9 cellular contexts compared by ENCODE assay signal in the genomic region with DNA sequence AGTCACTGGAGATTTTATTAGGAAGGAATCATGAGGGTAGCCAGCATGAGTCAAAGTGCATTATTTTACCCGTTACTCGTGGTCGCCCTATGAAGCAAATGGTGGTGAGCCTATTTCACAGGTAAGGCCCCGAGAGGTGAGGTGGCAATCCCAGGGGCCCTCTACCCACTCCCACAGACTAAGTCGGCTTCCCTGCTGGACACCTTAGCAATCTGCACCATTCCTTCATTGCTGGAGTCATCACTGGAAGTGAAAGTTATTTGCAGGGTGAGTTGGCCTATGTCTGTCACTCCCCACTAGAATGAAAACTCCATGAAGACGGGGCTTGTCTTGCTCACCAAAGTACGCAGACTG. TPM values are rescaled to one million over a fixed set of nuclear protein-coding genes. Genes with fewer than 3 reads are reported as not detected.
A peak's percentile ranks its signal among the peaks of the same experiment; 100 is the strongest.
DNase-seq lines count a peak whose midpoint lies in the region; ATAC-seq and TF ChIP-seq lines count a peak whose summit lies in the region.
"Had no signal": no experiment of that assay in that cellular context is flagged by ENCODE, and none has a peak within 500 bp of the region (broad histone marks: within the 10 kb centered on the region; RNA-seq: fewer than 3 reads in every experiment).

No MANE protein-coding gene starts in this region.

- CTCF ChIA-PET in activated naive CD4-positive, alpha-beta T cell treated with anti-CD3 and anti-CD28 coated beads, Interleukin-2, amount 10 ng/mL, durations not matched to agents 7 days and 5 days (lab: Charles Lee): interaction anchor here (1.1 kb wide), 1 partner anchor 464 kb away, joined by 3 read pairs; no protein-coding TSS in a partner anchor

- H3K9me3 ChIP-seq in ascending aorta: no peaks in the 10 kb centered on the region
- no peaks in the 10 kb centered on the region for H3K9me3 ChIP-seq in muscle layer of duodenum (ENCODE audit: control insufficient read depth in 1 of 2, low read length in 2 of 2)

- no peaks in the 10 kb centered on the region for H3K36me3 Mint-ChIP-seq in activated naive CD4-positive, alpha-beta T cell treated with anti-CD3 and anti-CD28 coated beads, Interleukin-2, amount 50 U/mL, for 24 hours
- no peaks in the 10 kb centered on the region for H3K36me3 Mint-ChIP-seq in activated naive CD4-positive, alpha-beta T cell treated with anti-CD3 and anti-CD28 coated beads, Interleukin-2, amount 10 ng/mL, durations not matched to agents 7 days and 5 days
- H3K36me3 Mint-ChIP-seq in type B pancreatic cell: no peaks in the 10 kb centered on the region
- H3K36me3 Mint-ChIP-seq: CD8-positive, alpha-beta T cell had no signal

- H3K4me3 Mint-ChIP-seq in activated naive CD4-positive, alpha-beta T cell treated with anti-CD3 and anti-CD28 coated beads, Interleukin-2, amount 50 U/mL, for 24 hours: no peak overlapping the region
- H3K4me3 Mint-ChIP-seq in activated naive CD4-positive, alpha-beta T cell treated with anti-CD3 and anti-CD28 coated beads, Interleukin-2, amount 10 ng/mL, durations not matched to agents 7 days and 5 days: no peak overlapping the region
- H3K4me3 Mint-ChIP-seq in type B pancreatic cell: no peak overlapping the region

- no peak overlapping the region for H3K4me3 ChIP-seq in ascending aorta
- H3K4me3 ChIP-seq in muscle layer of duodenum (ENCODE audit: low read depth in 1 of 2, low read length in 2 of 2): no peak overlapping the region

- H3K27ac ChIP-seq in ascending aorta: peak overlapping the region; percentile 94 to 98
- peak overlapping the region; percentile 98 for H3K27ac ChIP-seq in muscle layer of duodenum (ENCODE audit: low read length)

- H3K27ac Mint-ChIP-seq in activated naive CD4-positive, alpha-beta T cell treated with anti-CD3 and anti-CD28 coated beads, Interleukin-2, amount 50 U/mL, for 24 hours: peak overlapping the region; percentile 18
- H3K27ac Mint-ChIP-seq in activated naive CD4-positive, alpha-beta T cell treated with anti-CD3 and anti-CD28 coated beads, Interleukin-2, amount 10 ng/mL, durations not matched to agents 7 days and 5 days: no peak overlapping the region
- peak overlapping the region; percentile 81 for H3K27ac Mint-ChIP-seq in type B pancreatic cell
- H3K27ac Mint-ChIP-seq: CD8-positive, alpha-beta T cell had no signal

- intact Hi-C loops in ascending aorta (cut with DNase I): loop anchor here (1.0 to 2.0 kb wide), 5 partner anchors 79 to 541 kb away; no protein-coding TSS in a partner anchor

- no peak for TF ChIP-seq POLR2A in erythroblast (IDR thresholded peaks at IDR 0.05; ENCODE audit: low read length)

- TF ChIP-seq CTCF in ascending aorta (IDR thresholded peaks at IDR 0.05) (peak in 1 of 3 experiments; percentile 15), type B pancreatic cell (conservative IDR thresholded peaks at IDR 0.05) (no peak)

- H3K27me3 ChIP-seq in ascending aorta (no peaks in the 10 kb centered on the region), muscle layer of duodenum (ENCODE audit: low read depth, low read length) (no peaks in the 10 kb centered on the region)

- no peaks in the 10 kb centered on the region for H3K36me3 ChIP-seq in ascending aorta
- peaks cover 0 to 5% of the 10 kb centered on the region in 2 donors for H3K36me3 ChIP-seq in muscle layer of duodenum (ENCODE audit: control insufficient read depth in 1 of 2, insufficient read depth in 2 of 2, low read length in 2 of 2)

- H3K4me1 ChIP-seq in ascending aorta: peaks cover 19 to 67% of the 10 kb centered on the region in 2 donors
- peaks cover 30 to 36% of the 10 kb centered on the region in 2 donors for H3K4me1 ChIP-seq in muscle layer of duodenum (ENCODE audit: control insufficient read depth in 1 of 2, insufficient read depth in 2 of 2, low read length in 2 of 2)

- H3K9me3 Mint-ChIP-seq in activated naive CD4-positive, alpha-beta T cell treated with anti-CD3 and anti-CD28 coated beads, Interleukin-2, amount 50 U/mL, for 24 hours: no peaks in the 10 kb centered on the region
- H3K9me3 Mint-ChIP-seq in activated naive CD4-positive, alpha-beta T cell treated with anti-CD3 and anti-CD28 coated beads, Interleukin-2, amount 10 ng/mL, durations not matched to agents 7 days and 5 days: no peaks in the 10 kb centered on the region
- no peaks in the 10 kb centered on the region for H3K9me3 Mint-ChIP-seq in type B pancreatic cell
- H3K9me3 Mint-ChIP-seq: CD8-positive, alpha-beta T cell had no signal

- no peaks in the 10 kb centered on the region for H3K27me3 Mint-ChIP-seq in activated naive CD4-positive, alpha-beta T cell treated with anti-CD3 and anti-CD28 coated beads, Interleukin-2, amount 50 U/mL, for 24 hours
- peaks cover 4% of the 10 kb centered on the region for H3K27me3 Mint-ChIP-seq in activated naive CD4-positive, alpha-beta T cell treated with anti-CD3 and anti-CD28 coated beads, Interleukin-2, amount 10 ng/mL, durations not matched to agents 7 days and 5 days
- H3K27me3 Mint-ChIP-seq in type B pancreatic cell: no peaks in the 10 kb centered on the region

- ATAC-seq in HG02970 (IDR thresholded peaks at IDR 0.05; ENCODE audit: low FRiP score, unreplicated experiment): no peak

- H3K4me1 Mint-ChIP-seq in activated naive CD4-positive, alpha-beta T cell treated with anti-CD3 and anti-CD28 coated beads, Interleukin-2, amount 50 U/mL, for 24 hours: peaks cover 20% of the 10 kb centered on the region
- peaks cover 32% of the 10 kb centered on the region for H3K4me1 Mint-ChIP-seq in activated naive CD4-positive, alpha-beta T cell treated with anti-CD3 and anti-CD28 coated beads, Interleukin-2, amount 10 ng/mL, durations not matched to agents 7 days and 5 days
- H3K4me1 Mint-ChIP-seq in type B pancreatic cell (ENCODE audit: unreplicated experiment): peaks cover 29% of the 10 kb centered on the region

- DNase-seq in activated naive CD4-positive, alpha-beta T cell treated with anti-CD3 and anti-CD28 coated beads, Interleukin-2, amount 10 ng/mL, durations not matched to agents 7 days and 5 days: no peak
- DNase-seq in ascending aorta (ENCODE audit: low spot score in 2 of 2) (no peak), type B pancreatic cell (ENCODE audit: extremely low spot score, unreplicated experiment) (no peak), NCI-H1694 (lab: John Stamatoyannopoulos, UW) (no peak), erythroblast (lab: John Stamatoyannopoulos, UW) (no peak)

RNA-seq across cellular contexts. Expression of a gene that starts 52.7 kb away (rescaled TPM):
- 25.3 TPM for total RNA-seq in ascending aorta
- total RNA-seq in type B pancreatic cell (ENCODE audit: low replicate concordance): 113 and 119 TPM in 2 replicates
